ENCODE assay signal across 8 cellular contexts in genomic region chr12:16939871-16940306, GRCh38.
DNase-seq lines count a peak whose midpoint lies in the region; ATAC-seq and TF ChIP-seq lines count a peak whose summit lies in the region.

No MANE protein-coding gene starts in this region.

- 0 out of 2 replicates have a peak, but pooled peaks cover 2% of the 10 kb centered on the region for H3K27me3 ChIP-seq in MG63

- H3K9me3 Mint-ChIP-seq in stimulated activated naive CD8-positive, alpha-beta T cell treated with anti-CD3 and anti-CD28 coated beads, Interleukin-15, amount 100 ng/mL, for 72 hours: peaks cover 11 to 21% of the 10 kb centered on the region in 2 donors

- peak; percentile 42 for DNase-seq in AG10803 (ENCODE audit: low read depth)
- peak; percentile 58 for DNase-seq in MG63
- peak; percentile 51 for DNase-seq in SIG-M5 (lab: John Stamatoyannopoulos, UW)
- DNase-seq in fibroblast of villous mesenchyme (ENCODE audit: low read depth): peak; percentile 20
- DNase-seq in stimulated activated naive CD8-positive, alpha-beta T cell treated with anti-CD3 and anti-CD28 coated beads, Interleukin-15, amount 100 ng/mL, for 72 hours: peak; percentile 7 to 17
- no peak for DNase-seq in hippocampal formation (lab: John Stamatoyannopoulos, UW)

- ATAC-seq in GM18505 (IDR thresholded peaks at IDR 0.05; ENCODE audit: unreplicated experiment): peak; percentile 100
- peak; percentile 96 for ATAC-seq in HG02678 (IDR thresholded peaks at IDR 0.05; ENCODE audit: unreplicated experiment)
- peak; percentile 65 for ATAC-seq in stimulated activated naive CD8-positive, alpha-beta T cell treated with anti-CD3 and anti-CD28 coated beads, Interleukin-15, amount 100 ng/mL, for 72 hours

- H3K36me3 ChIP-seq in MG63: no peaks in the 10 kb centered on the region

- no peak for TF ChIP-seq POLR2A in GM18505 (IDR thresholded peaks at IDR 0.05; ENCODE audit: borderline replicate concordance, extremely low read depth, insufficient read depth, insufficient read length)

- H3K4me1 Mint-ChIP-seq in stimulated activated naive CD8-positive, alpha-beta T cell treated with anti-CD3 and anti-CD28 coated beads, Interleukin-15, amount 100 ng/mL, for 72 hours: no peaks in the 10 kb centered on the region

- TF ChIP-seq CTCF in AG10803 (conservative IDR thresholded peaks at IDR 0.05; ENCODE audit: low read length) (peak; percentile 45), fibroblast of villous mesenchyme (IDR thresholded peaks at IDR 0.05; ENCODE audit: insufficient read depth, low read depth, low read length) (peak; percentile 47)

- no peak overlapping the region for H3K4me3 ChIP-seq in AG10803 (ENCODE audit: low read length)
- no peak overlapping the region for H3K4me3 ChIP-seq in MG63
- H3K4me3 ChIP-seq in fibroblast of villous mesenchyme (ENCODE audit: low read depth, low read length): no peak overlapping the region

- H3K4me3 Mint-ChIP-seq in stimulated activated naive CD8-positive, alpha-beta T cell treated with anti-CD3 and anti-CD28 coated beads, Interleukin-15, amount 100 ng/mL, for 72 hours: no peak overlapping the region

- H3K27ac Mint-ChIP-seq in stimulated activated naive CD8-positive, alpha-beta T cell treated with anti-CD3 and anti-CD28 coated beads, Interleukin-15, amount 100 ng/mL, for 72 hours: no peak overlapping the region

- H3K27me3 Mint-ChIP-seq in stimulated activated naive CD8-positive, alpha-beta T cell treated with anti-CD3 and anti-CD28 coated beads, Interleukin-15, amount 100 ng/mL, for 72 hours: no peaks in the 10 kb centered on the region

- H3K9me3 ChIP-seq in MG63: no peaks in the 10 kb centered on the region

Comparison
In these comparisons a context has a peak if more than half of its experiments do, and no peak if none do; other contexts are left out.
1. DNase-seq: peak in AG10803 (single experiment), MG63 (single experiment), SIG-M5 (single experiment), fibroblast of villous mesenchyme (single experiment) and stimulated activated naive CD8-positive, alpha-beta T cell treated with anti-CD3 and anti-CD28 coated beads, Interleukin-15, amount 100 ng/mL, for 72 hours (2 of 2); none in hippocampal formation (0 of 2).
2. Peak in every context shown above with its lines, with median percentiles within 50 percentile points of each other: ATAC-seq.